ENCODE assay signal across 9 cellular contexts in the genomic region with DNA sequence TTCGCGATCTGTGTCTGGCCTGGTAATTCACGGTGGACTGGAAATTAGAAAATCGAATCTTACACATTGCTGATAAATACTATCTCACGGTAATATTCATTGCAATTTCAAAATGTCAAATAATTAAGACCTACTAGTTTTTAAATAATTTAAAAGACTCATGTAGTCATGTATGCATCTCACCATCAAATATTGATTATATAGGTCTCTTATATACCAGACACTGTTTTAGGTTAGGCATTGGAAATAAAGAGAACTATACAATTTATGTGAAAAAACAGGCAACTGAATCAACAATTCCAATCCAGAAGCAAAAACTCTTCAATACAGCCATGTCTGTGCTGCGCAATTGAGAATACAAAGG.
DNase-seq lines count a peak whose midpoint lies in the region; ATAC-seq and TF ChIP-seq lines count a peak whose summit lies in the region.
"Had no signal": no experiment of that assay in that cellular context is flagged by ENCODE, and none has a peak within 500 bp of the region (broad histone marks: within the 10 kb centered on the region; RNA-seq: fewer than 3 reads in every experiment).

No MANE protein-coding gene starts in this region.

- no peak for TF ChIP-seq CTCF in nephron (IDR thresholded peaks at IDR 0.05; ENCODE audit: unreplicated experiment in 3 of 3)

- no peak for DNase-seq in central memory CD8-positive, alpha-beta T cell (ENCODE audit: low spot score in 2 of 2)
- DNase-seq in SHP77 treated with DMSO at 0.1 percent for 48 hours (lab: John Stamatoyannopoulos, UW) (no peak), NCI-H524 (lab: John Stamatoyannopoulos, UW) (no peak)

- peak overlapping the region; percentile 57 to 75 (median 66); a peak in 17 of 20 replicates for H3K4me3 ChIP-seq in BLaER1 treated with 17β-estradiol and CSF1 and Interleukin-3, amounts not matched to agents 10 nM and 100 nM
- H3K4me3 ChIP-seq in HUES48 (ENCODE audit: low read depth, low read length), result peak overlapping the region; percentile 72; the same call in 1 of the 2 replicates

- no peak overlapping the region for H3K27ac ChIP-seq in BLaER1 treated with 17β-estradiol and CSF1 and Interleukin-3, amounts not matched to agents 10 nM and 100 nM
- H3K27ac ChIP-seq in HUES48 (ENCODE audit: low read depth, low read length), result no peak overlapping the region
- H3K27ac ChIP-seq: SJSA1 had no signal

- no peak for ATAC-seq in central memory CD8-positive, alpha-beta T cell (replicated peaks; ENCODE audit: extremely low read depth, poor library complexity, severe bottlenecking)
- ATAC-seq in HG03280 (IDR thresholded peaks at IDR 0.05; ENCODE audit: unreplicated experiment) (no peak), GM18873 (IDR thresholded peaks at IDR 0.05; ENCODE audit: low FRiP score, unreplicated experiment) (no peak)

- no peaks in the 10 kb centered on the region for H3K9me3 ChIP-seq in BLaER1 treated with 17β-estradiol and CSF1 and Interleukin-3, amounts not matched to agents 10 nM and 100 nM (replicated peaks in 1 of 11)
- no peaks in the 10 kb centered on the region for H3K9me3 ChIP-seq in HUES48 (ENCODE audit: control insufficient read depth, insufficient read depth, low read length)
- H3K9me3 ChIP-seq: SJSA1 had no signal

- H3K9me3 Mint-ChIP-seq in central memory CD8-positive, alpha-beta T cell, result no peaks in the 10 kb centered on the region
- H3K9me3 Mint-ChIP-seq in nephron, result peaks cover 8% of the 10 kb centered on the region

- H3K4me1 Mint-ChIP-seq in central memory CD8-positive, alpha-beta T cell, result peaks cover 8% of the 10 kb centered on the region
- peaks cover 15% of the 10 kb centered on the region for H3K4me1 Mint-ChIP-seq in nephron

- no peak overlapping the region for H3K27ac Mint-ChIP-seq in central memory CD8-positive, alpha-beta T cell (ENCODE audit: low read depth)
- H3K27ac Mint-ChIP-seq in nephron, result no peak overlapping the region

- no peaks in the 10 kb centered on the region for H3K36me3 Mint-ChIP-seq in central memory CD8-positive, alpha-beta T cell (ENCODE audit: insufficient read depth)
- no peaks in the 10 kb centered on the region for H3K36me3 Mint-ChIP-seq in nephron (ENCODE audit: low read depth)

- H3K9ac ChIP-seq in BLaER1 treated with 17β-estradiol and CSF1 and Interleukin-3, amounts not matched to agents 10 nM and 100 nM, result peak overlapping the region in 4 of 11 experiments; percentile 65 to 72 (median 68); a peak in 7 of 22 replicates
- no peak overlapping the region for H3K9ac ChIP-seq in HUES48 (ENCODE audit: low read depth, low read length)

- peak overlapping the region; percentile 83 to 93 (median 87); a peak in 14 of 22 replicates for H3K4me2 ChIP-seq in BLaER1 treated with 17β-estradiol and CSF1 and Interleukin-3, amounts not matched to agents 10 nM and 100 nM

- H3K36me3 ChIP-seq in BLaER1 treated with 17β-estradiol and CSF1 and Interleukin-3, amounts not matched to agents 10 nM and 100 nM, result no peaks in the 10 kb centered on the region
- H3K36me3 ChIP-seq in HUES48 (ENCODE audit: control insufficient read depth, insufficient read depth, low read length), result no peaks in the 10 kb centered on the region
- H3K36me3 ChIP-seq: SJSA1 had no signal

- peak overlapping the region; percentile 50 for H3K4me3 Mint-ChIP-seq in central memory CD8-positive, alpha-beta T cell
- H3K4me3 Mint-ChIP-seq in nephron, result peak overlapping the region; percentile 82 to 87 (median 85)

- no peaks in the 10 kb centered on the region for H3K27me3 ChIP-seq in BLaER1 treated with 17β-estradiol and CSF1 and Interleukin-3, amounts not matched to agents 10 nM and 100 nM
- H3K27me3 ChIP-seq in HUES48 (ENCODE audit: control insufficient read depth, insufficient read depth, low read length), result no peaks in the 10 kb centered on the region
- H3K27me3 ChIP-seq: SJSA1 had no signal

- peaks cover 0 to 16% (median 6%) of the 10 kb centered on the region in 10 experiments; a peak in 11 of 20 replicates for H3K4me1 ChIP-seq in BLaER1 treated with 17β-estradiol and CSF1 and Interleukin-3, amounts not matched to agents 10 nM and 100 nM
- peaks cover 13% of the 10 kb centered on the region for H3K4me1 ChIP-seq in HUES48 (ENCODE audit: control insufficient read depth, insufficient read depth, low read length)
- H3K4me1 ChIP-seq: SJSA1 had no signal

- H4K20me1 ChIP-seq in BLaER1 treated with 17β-estradiol and CSF1 and Interleukin-3, amounts not matched to agents 10 nM and 100 nM, result no peaks in the 10 kb centered on the region

- peaks cover 30% of the 10 kb centered on the region for H3K27me3 Mint-ChIP-seq in central memory CD8-positive, alpha-beta T cell
- peaks cover 16% of the 10 kb centered on the region for H3K27me3 Mint-ChIP-seq in nephron (ENCODE audit: low read depth)
